1 cellular context compared by ENCODE assay signal in the genomic region with DNA sequence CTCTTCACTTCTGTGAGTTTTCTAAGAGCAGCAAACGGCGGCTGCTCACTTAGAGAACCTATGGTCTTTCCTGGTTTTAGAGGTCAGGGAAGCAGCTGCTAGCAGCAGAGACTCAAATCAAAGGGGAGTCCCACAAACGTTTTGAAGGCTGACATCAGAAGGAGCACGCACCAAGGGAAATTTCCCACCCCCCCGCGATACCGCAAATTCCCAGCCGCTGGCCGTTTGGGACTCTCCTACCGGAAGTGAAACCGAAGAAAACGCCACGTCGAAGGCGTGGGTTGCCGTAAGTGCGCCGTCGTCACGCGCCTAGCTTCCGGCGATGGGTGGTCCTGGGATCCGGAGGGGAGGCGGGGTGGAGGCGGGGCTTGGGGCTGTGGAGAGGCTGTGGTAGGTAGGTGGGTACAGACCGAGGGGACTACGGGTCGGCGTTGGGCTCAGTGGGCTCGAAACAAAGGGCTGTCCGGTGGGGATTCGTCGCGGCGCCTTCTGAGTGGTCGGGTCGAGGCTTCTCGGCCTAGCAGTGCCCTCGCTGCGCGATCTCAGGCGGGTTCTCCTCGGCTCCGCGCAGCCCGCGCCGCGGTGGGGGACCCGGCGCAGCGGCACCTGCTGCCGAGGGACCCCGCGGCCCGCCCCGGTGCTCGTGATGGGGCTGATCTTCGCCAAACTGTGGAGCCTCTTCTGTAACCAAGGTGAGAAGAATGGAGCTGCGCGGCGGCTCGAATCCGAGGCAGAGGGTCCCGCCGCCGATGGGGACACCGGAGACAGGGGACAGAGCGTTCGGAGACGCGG.
TF ChIP-seq lines count a peak whose summit lies in the region.

Gene ARL5B, plus strand, starts transcription at position 440 of the 792 bp plus-strand sequence. Its CDS starts 207 bp downstream, at position 647.

TF ChIP-seq in HepG2, 621 proteins besides CTCF, POLR2A, EP300 and RAD21 (continued from another document and continues in another):
- TF ChIP-seq AFF4 (CRISPR knock-in tag; IDR thresholded peaks at IDR 0.05) (no peak), HOXA9 (CRISPR knock-in tag; IDR thresholded peaks at IDR 0.05; ENCODE audit: borderline replicate concordance) (peak; percentile 47), SRSF4 (IDR thresholded peaks at IDR 0.05; ENCODE audit: low read depth, low read length, poor library complexity, severe bottlenecking) (no peak), RFXAP (CRISPR knock-in tag; IDR thresholded peaks at IDR 0.05; ENCODE audit: borderline replicate concordance) (0 out of 2 replicates have a peak, but pooled peaks have one; percentile 45), ZNF501 (CRISPR knock-in tag; IDR thresholded peaks at IDR 0.05) (peak; percentile 57), TBX3 (IDR thresholded peaks at IDR 0.05; ENCODE audit: borderline replicate concordance) (0 out of 2 replicates have a peak, but pooled peaks have one; percentile 28), ASH2L (IDR thresholded peaks at IDR 0.05; ENCODE audit: insufficient read length, low read depth, low read length) (peak; percentile 68), POLR2G (IDR thresholded peaks at IDR 0.05; ENCODE audit: low read depth, low read length) (peak; percentile 82), NFIB (CRISPR knock-in tag; IDR thresholded peaks at IDR 0.05; ENCODE audit: borderline replicate concordance) (no peak), FOXP1 (IDR thresholded peaks at IDR 0.05) (no peak), FOXP1 (CRISPR knock-in tag; IDR thresholded peaks at IDR 0.05) (no peak), DR1 (CRISPR knock-in tag; IDR thresholded peaks at IDR 0.05) (no peak), NFKB2 (CRISPR knock-in tag; IDR thresholded peaks at IDR 0.05; ENCODE audit: borderline replicate concordance) (no peak; the same call in 1 of the 2 replicates), ZMYM4 (CRISPR knock-in tag; IDR thresholded peaks at IDR 0.05) (peak; percentile 78), ZNF558 (CRISPR knock-in tag; IDR thresholded peaks at IDR 0.05; ENCODE audit: borderline replicate concordance) (peak; percentile 52; the same call in 1 of the 2 replicates), CSRNP2 (CRISPR knock-in tag; conservative IDR thresholded peaks at IDR 0.05; ENCODE audit: low read depth) (no peak), RBM22 (optimal IDR thresholded peaks at IDR 0.05; ENCODE audit: low read length) (peak; percentile 56), SSRP1 (CRISPR knock-in tag; IDR thresholded peaks at IDR 0.05) (no peak), MTA1 (CRISPR knock-in tag; IDR thresholded peaks at IDR 0.05; ENCODE audit: borderline replicate concordance) (peak; percentile 49; the same call in 1 of the 2 replicates), SPEN (CRISPR knock-in tag; IDR thresholded peaks at IDR 0.05; ENCODE audit: low read depth) (peak; percentile 95), ZBTB20 (CRISPR knock-in tag; IDR thresholded peaks at IDR 0.05; ENCODE audit: borderline replicate concordance, low read depth) (peak; percentile 25; the same call in 1 of the 2 replicates), ZNF577 (CRISPR knock-in tag; IDR thresholded peaks at IDR 0.05; ENCODE audit: borderline replicate concordance, low read depth) (no peak), PRDM15 (CRISPR knock-in tag; IDR thresholded peaks at IDR 0.05) (peak; percentile 57; the same call in 1 of the 2 replicates), BCLAF1 (IDR thresholded peaks at IDR 0.05) (no peak)
- TF ChIP-seq, protein P1, sequence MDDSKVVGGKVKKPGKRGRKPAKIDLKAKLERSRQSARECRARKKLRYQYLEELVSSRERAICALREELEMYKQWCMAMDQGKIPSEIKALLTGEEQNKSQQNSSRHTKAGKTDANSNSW (CRISPR knock-in tag; IDR thresholded peaks at IDR 0.05; ENCODE audit: borderline replicate concordance): no peak; the same call in 1 of the 2 replicates
- TF ChIP-seq, protein P2, sequence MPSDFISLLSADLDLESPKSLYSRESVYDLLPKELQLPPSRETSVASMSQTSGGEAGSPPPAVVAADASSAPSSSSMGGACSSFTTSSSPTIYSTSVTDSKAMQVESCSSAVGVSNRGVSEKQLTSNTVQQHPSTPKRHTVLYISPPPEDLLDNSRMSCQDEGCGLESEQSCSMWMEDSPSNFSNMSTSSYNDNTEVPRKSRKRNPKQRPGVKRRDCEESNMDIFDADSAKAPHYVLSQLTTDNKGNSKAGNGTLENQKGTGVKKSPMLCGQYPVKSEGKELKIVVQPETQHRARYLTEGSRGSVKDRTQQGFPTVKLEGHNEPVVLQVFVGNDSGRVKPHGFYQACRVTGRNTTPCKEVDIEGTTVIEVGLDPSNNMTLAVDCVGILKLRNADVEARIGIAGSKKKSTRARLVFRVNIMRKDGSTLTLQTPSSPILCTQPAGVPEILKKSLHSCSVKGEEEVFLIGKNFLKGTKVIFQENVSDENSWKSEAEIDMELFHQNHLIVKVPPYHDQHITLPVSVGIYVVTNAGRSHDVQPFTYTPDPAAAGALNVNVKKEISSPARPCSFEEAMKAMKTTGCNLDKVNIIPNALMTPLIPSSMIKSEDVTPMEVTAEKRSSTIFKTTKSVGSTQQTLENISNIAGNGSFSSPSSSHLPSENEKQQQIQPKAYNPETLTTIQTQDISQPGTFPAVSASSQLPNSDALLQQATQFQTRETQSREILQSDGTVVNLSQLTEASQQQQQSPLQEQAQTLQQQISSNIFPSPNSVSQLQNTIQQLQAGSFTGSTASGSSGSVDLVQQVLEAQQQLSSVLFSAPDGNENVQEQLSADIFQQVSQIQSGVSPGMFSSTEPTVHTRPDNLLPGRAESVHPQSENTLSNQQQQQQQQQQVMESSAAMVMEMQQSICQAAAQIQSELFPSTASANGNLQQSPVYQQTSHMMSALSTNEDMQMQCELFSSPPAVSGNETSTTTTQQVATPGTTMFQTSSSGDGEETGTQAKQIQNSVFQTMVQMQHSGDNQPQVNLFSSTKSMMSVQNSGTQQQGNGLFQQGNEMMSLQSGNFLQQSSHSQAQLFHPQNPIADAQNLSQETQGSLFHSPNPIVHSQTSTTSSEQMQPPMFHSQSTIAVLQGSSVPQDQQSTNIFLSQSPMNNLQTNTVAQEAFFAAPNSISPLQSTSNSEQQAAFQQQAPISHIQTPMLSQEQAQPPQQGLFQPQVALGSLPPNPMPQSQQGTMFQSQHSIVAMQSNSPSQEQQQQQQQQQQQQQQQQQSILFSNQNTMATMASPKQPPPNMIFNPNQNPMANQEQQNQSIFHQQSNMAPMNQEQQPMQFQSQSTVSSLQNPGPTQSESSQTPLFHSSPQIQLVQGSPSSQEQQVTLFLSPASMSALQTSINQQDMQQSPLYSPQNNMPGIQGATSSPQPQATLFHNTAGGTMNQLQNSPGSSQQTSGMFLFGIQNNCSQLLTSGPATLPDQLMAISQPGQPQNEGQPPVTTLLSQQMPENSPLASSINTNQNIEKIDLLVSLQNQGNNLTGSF (CRISPR knock-in tag; IDR thresholded peaks at IDR 0.05): no peak
- TF ChIP-seq, protein P3, sequence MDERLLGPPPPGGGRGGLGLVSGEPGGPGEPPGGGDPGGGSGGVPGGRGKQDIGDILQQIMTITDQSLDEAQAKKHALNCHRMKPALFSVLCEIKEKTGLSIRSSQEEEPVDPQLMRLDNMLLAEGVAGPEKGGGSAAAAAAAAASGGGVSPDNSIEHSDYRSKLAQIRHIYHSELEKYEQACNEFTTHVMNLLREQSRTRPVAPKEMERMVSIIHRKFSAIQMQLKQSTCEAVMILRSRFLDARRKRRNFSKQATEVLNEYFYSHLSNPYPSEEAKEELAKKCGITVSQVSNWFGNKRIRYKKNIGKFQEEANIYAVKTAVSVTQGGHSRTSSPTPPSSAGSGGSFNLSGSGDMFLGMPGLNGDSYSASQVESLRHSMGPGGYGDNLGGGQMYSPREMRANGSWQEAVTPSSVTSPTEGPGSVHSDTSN (CRISPR knock-in tag; IDR thresholded peaks at IDR 0.05): no peak
- TF ChIP-seq, protein P4, sequence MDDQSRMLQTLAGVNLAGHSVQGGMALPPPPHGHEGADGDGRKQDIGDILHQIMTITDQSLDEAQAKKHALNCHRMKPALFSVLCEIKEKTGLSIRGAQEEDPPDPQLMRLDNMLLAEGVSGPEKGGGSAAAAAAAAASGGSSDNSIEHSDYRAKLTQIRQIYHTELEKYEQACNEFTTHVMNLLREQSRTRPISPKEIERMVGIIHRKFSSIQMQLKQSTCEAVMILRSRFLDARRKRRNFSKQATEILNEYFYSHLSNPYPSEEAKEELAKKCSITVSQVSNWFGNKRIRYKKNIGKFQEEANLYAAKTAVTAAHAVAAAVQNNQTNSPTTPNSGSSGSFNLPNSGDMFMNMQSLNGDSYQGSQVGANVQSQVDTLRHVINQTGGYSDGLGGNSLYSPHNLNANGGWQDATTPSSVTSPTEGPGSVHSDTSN (CRISPR knock-in tag; IDR thresholded peaks at IDR 0.05; ENCODE audit: borderline replicate concordance): no peak
